In the genomic region with DNA sequence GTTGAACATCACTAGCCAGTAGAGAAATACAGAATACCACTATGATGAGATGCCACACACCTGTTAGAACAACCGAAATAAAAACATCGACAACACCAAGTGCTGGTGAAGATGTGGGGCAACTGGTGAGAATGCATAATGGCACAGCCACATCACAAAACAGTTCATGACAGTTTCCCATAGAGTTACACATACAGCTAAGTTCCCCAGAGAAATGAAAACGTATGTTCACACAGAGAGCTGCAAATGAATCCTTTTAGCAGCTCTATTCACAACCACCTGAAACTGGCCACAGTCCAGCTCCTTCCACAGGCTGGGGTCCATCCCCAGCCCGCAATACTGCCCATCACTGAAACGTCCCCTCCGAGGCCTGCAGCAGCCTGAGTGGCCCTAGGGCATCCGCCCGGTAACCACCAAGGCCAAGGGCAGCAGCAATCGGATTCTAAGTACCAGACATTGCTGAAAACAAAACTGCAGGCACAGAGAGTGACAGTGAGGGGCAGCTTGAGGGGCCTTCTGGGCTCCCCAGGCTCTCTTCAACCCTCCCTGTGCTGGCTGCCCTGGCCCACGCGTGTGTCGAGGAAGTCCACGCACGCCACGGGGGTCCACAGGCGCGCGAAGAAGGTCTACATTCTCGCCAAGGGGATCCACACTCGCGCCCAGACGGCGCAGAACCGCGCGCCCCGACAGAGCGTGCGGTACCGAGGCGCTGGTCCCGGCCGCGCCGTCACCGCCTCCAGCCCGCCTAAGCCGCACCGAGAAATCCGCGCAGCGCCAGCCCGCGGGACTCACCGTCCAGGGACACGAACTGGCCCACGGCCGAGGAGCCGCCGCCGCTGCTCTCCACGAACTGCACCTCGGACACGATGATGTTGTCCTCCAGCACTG, we compare ENCODE assay signal across 8 cellular contexts. TPM values are rescaled to one million over a fixed set of nuclear protein-coding genes. Genes with fewer than 3 reads are reported as not detected.
DNase-seq lines count a peak whose midpoint lies in the region; ATAC-seq and TF ChIP-seq lines count a peak whose summit lies in the region.

No MANE protein-coding gene starts in this region.

- peak; percentile 12 for ATAC-seq in HG02943 (IDR thresholded peaks at IDR 0.05; ENCODE audit: low read depth, unreplicated experiment)

- H3K27me3 ChIP-seq in Peyer's patch (no peaks in the 10 kb centered on the region), transverse colon (no peaks in the 10 kb centered on the region)

- TF ChIP-seq EP300 in transverse colon (IDR thresholded peaks at IDR 0.05; ENCODE audit: low read depth) = no peak

- peak overlapping the region; percentile 76 for H3K4me3 Mint-ChIP-seq in mesothelial cell of epicardium

- H3K9me3 ChIP-seq in Peyer's patch = no peaks in the 10 kb centered on the region
- H3K9me3 ChIP-seq in transverse colon = no peaks in the 10 kb centered on the region

- peak overlapping the region; percentile 82 to 99 (median 97) for H3K27ac ChIP-seq in Peyer's patch
- H3K27ac ChIP-seq in transverse colon = peak overlapping the region; percentile 94 to 97 (median 96)

- H3K36me3 Mint-ChIP-seq in mesothelial cell of epicardium = no peaks in the 10 kb centered on the region

- peaks cover 9% of the 10 kb centered on the region for H3K4me1 Mint-ChIP-seq in mesothelial cell of epicardium

- TF ChIP-seq POLR2A in Peyer's patch (IDR thresholded peaks at IDR 0.05) (no peak), transverse colon (IDR thresholded peaks at IDR 0.05) (no peak)

- H3K4me3 ChIP-seq in Peyer's patch (peak overlapping the region; percentile 70 to 94 (median 90)), choroid plexus epithelial cell (ENCODE audit: low read depth, low read length) (peak overlapping the region; percentile 91), transverse colon (peak overlapping the region; percentile 59 to 88 (median 79))

- peaks cover 4% of the 10 kb centered on the region for H3K9me3 Mint-ChIP-seq in mesothelial cell of epicardium

- H3K27me3 Mint-ChIP-seq in mesothelial cell of epicardium (ENCODE audit: low read depth) = no peaks in the 10 kb centered on the region

- H3K36me3 ChIP-seq in Peyer's patch (no peaks in the 10 kb centered on the region), transverse colon (no peaks in the 10 kb centered on the region)

- in situ Hi-C loops in transverse colon (cut with MboI; ENCODE audit: low pct_ligation_motif_present in 1 of 4, low pct_unique_long_range_greater_than_20kb in 1 of 4, low sequenced_read_pairs in 3 of 4) = loop anchor here in 1 of 4 donors (25.0 kb wide), 1 partner anchor 213 kb away; no protein-coding TSS in a partner anchor

- whole genome bisulfite sequencing in transverse colon (ENCODE audit: low coverage in 1 of 2), 2 donors = 8 to 100% methylated on average over 2 to 50 of the region's 54 CpGs

- no peak for TF ChIP-seq CTCF in Peyer's patch (IDR thresholded peaks at IDR 0.05)
- TF ChIP-seq CTCF in choroid plexus epithelial cell (conservative IDR thresholded peaks at IDR 0.05; ENCODE audit: low read depth, low read length) = no peak
- no peak for TF ChIP-seq CTCF in mesothelial cell of epicardium (IDR thresholded peaks at IDR 0.05; ENCODE audit: unreplicated experiment)
- TF ChIP-seq CTCF in transverse colon (IDR thresholded peaks at IDR 0.05) = no peak

- peaks cover 0 to 21% (median 2%) of the 10 kb centered on the region in 4 donors for H3K4me1 ChIP-seq in Peyer's patch
- peaks cover 8 to 35% (median 19%) of the 10 kb centered on the region in 4 donors for H3K4me1 ChIP-seq in transverse colon

- intact Hi-C loops in transverse colon (cut with DNase I; ENCODE audit: low total_unique reads) = no loop called here

- peak; percentile 27 for DNase-seq in activated T-cell treated with anti-CD3 and anti-CD28 coated beads for 48 hours (ENCODE audit: low read depth)
- DNase-seq in activated T-cell treated with anti-CD3 and anti-CD28 coated beads, Interleukin-2, amount 50 U/mL, for 1 hour = no peak
- peak in 1 of 3 donors; percentile 64 for DNase-seq in Peyer's patch
- DNase-seq in choroid plexus epithelial cell (ENCODE audit: low read depth) = no peak
- no peak for DNase-seq in mesothelial cell of epicardium (ENCODE audit: low spot score in 2 of 2, unreplicated experiment in 2 of 2)
- DNase-seq in transverse colon = peak; percentile 48
- no peak for DNase-seq in GDM1 (lab: John Stamatoyannopoulos, UW)

- peak overlapping the region; percentile 90 for H3K27ac Mint-ChIP-seq in mesothelial cell of epicardium

RNA-seq across cellular contexts. Expression of a gene that starts 0.9 kb away (rescaled TPM):
- total RNA-seq in Peyer's patch (100 to 1,000 TPM in 1 of 4 donors, 10 to 100 TPM in 3; 40.8 to 112 (median 90.3) TPM), mesothelial cell of epicardium (72.8 to 78.6 TPM (median 75.0 TPM) in 3 replicates), transverse colon (10 to 100 TPM; 36.2 to 93.9 (median 62.6) TPM)

RNA-seq across cellular contexts. Expression of a gene that starts 14.7 kb away (rescaled TPM):
- 100 to 1,000 TPM in 3 of 4 donors, 10 to 100 TPM in 1; 77.2 to 158 (median 126) TPM for total RNA-seq in Peyer's patch
- 135 to 147 TPM (median 138 TPM) in 3 replicates for total RNA-seq in mesothelial cell of epicardium
- total RNA-seq in transverse colon = 100 to 1,000 TPM in 2 of 4 donors, 10 to 100 TPM in 2; 63.0 to 249 (median 135) TPM

RNA-seq across cellular contexts. Expression of a gene that starts 51.6 kb away (rescaled TPM):
- total RNA-seq in Peyer's patch (10 to 100 TPM; 32.2 to 67.5 (median 55.5) TPM), mesothelial cell of epicardium (38.4 to 41.2 TPM (median 39.8 TPM) in 3 replicates), transverse colon (10 to 100 TPM; 52.2 to 69.6 (median 64.4) TPM)

Comparison
In these comparisons a context has a peak if more than half of its experiments do, and no peak if none do; other contexts are left out.
1. DNase-seq: peak in activated T-cell treated with anti-CD3 and anti-CD28 coated beads for 48 hours (single experiment) and transverse colon (single experiment); none in activated T-cell treated with anti-CD3 and anti-CD28 coated beads, Interleukin-2, amount 50 U/mL, for 1 hour (single experiment), choroid plexus epithelial cell (single experiment), mesothelial cell of epicardium (0 of 2) and GDM1 (single experiment).
2. Peak in every context shown above with its lines, with median percentiles within 50 percentile points of each other: H3K4me3 ChIP-seq.